ENCODE assay signal across 11 cellular contexts in genomic region chr12:57095440-57095839, GRCh38. TPM values are rescaled to one million over a fixed set of nuclear protein-coding genes. Genes with fewer than 3 reads are reported as not detected.
A peak's percentile ranks its signal among the peaks of the same experiment; 100 is the strongest.
DNase-seq lines count a peak whose midpoint lies in the region; ATAC-seq and TF ChIP-seq lines count a peak whose summit lies in the region.
"Had no signal": no experiment of that assay in that cellular context is flagged by ENCODE, and none has a peak within 500 bp of the region (broad histone marks: within the 10 kb centered on the region; RNA-seq: fewer than 3 reads in every experiment).

No MANE protein-coding gene starts in this region.

- peaks cover 50% of the 10 kb centered on the region for H3K4me1 Mint-ChIP-seq in activated T-helper 17 cell treated with anti-CD3 and anti-CD28 coated beads, Interleukin-2, amount 50 U/mL, for 72 hours

- 96% methylated on average over 3 of the region's 3 CpGs for WGBS in mesenchymal stem cell

- H3K18ac ChIP-seq in mesenchymal stem cell (ENCODE audit: low read depth in 1 of 2, low read length in 2 of 2), result peak overlapping the region in 1 of 2 experiments; percentile 34

- H3K4me3 ChIP-seq in cardiac muscle cell (no peak overlapping the region), mesenchymal stem cell (ENCODE audit: insufficient read depth in 1 of 2, low read depth in 1 of 2, low read length in 2 of 2) (no peak overlapping the region), uterus (no peak overlapping the region)
- H3K4me3 ChIP-seq: neural progenitor cell had no signal

- H3K79me1 ChIP-seq in mesenchymal stem cell (replicated peaks; ENCODE audit: low read length, poor library complexity, severe bottlenecking), result peaks cover 24% of the 10 kb centered on the region

- DNase-seq in cardiac muscle cell (ENCODE audit: low read depth in 1 of 2, low spot score in 1 of 2) (no peak), Right ventricle myocardium superior (no peak), mesenchymal stem cell (no peak), uterus (no peak), GM19240 (ENCODE audit: insufficient read length, low spot score) (no peak), cerebellar cortex (ENCODE audit: low spot score) (no peak)
- DNase-seq: activated T-cell treated with anti-CD3 and anti-CD28 coated beads, Interleukin-2, amount 50 U/mL, for 1 hour; stimulated activated CD4-positive, alpha-beta T cell treated with anti-CD3 and anti-CD28 coated beads, Interleukin-2, amount 100 ng/mL, for 48 hours had no signal

- H2AK5ac ChIP-seq in mesenchymal stem cell (ENCODE audit: low read length, severe bottlenecking), result no peak overlapping the region

- H3K9me3 ChIP-seq in cardiac muscle cell (ENCODE audit: low read depth) (no peaks in the 10 kb centered on the region), mesenchymal stem cell (ENCODE audit: control insufficient read depth, low read length) (no peaks in the 10 kb centered on the region), uterus (no peaks in the 10 kb centered on the region)

- no peak overlapping the region for H4K91ac ChIP-seq in mesenchymal stem cell (ENCODE audit: low read length)

- H3K4me3 Mint-ChIP-seq in activated T-helper 17 cell treated with anti-CD3 and anti-CD28 coated beads, Interleukin-2, amount 50 U/mL, for 72 hours, result peak overlapping the region; percentile 97

- intact Hi-C loops in Right ventricle myocardium superior (cut with DNase I) (no loop called here), uterus (cut with DNase I; ENCODE audit: low total_unique reads) (no loop called here)

- H3K14ac ChIP-seq in mesenchymal stem cell (ENCODE audit: low read length in 2 of 2), result no peak overlapping the region

- no peak overlapping the region for H4K8ac ChIP-seq in mesenchymal stem cell (ENCODE audit: low read length)

- no peaks in the 10 kb centered on the region for H3K9me3 Mint-ChIP-seq in activated T-helper 17 cell treated with anti-CD3 and anti-CD28 coated beads, Interleukin-2, amount 50 U/mL, for 72 hours
- H3K9me3 Mint-ChIP-seq: neural progenitor cell had no signal

- no peak overlapping the region for H2BK12ac ChIP-seq in mesenchymal stem cell (ENCODE audit: low read length in 2 of 2)

- no peak overlapping the region for H3K4me2 ChIP-seq in mesenchymal stem cell (ENCODE audit: low read length, poor library complexity, severe bottlenecking)
- H3K4me2 ChIP-seq: neural progenitor cell had no signal

- H3K36me3 ChIP-seq in cardiac muscle cell (peaks cover 15% of the 10 kb centered on the region), mesenchymal stem cell (ENCODE audit: control insufficient read depth in 1 of 2, insufficient read depth in 2 of 2, low read depth in 1 of 2, low read length in 2 of 2) (peaks cover 82 to 90% of the 10 kb centered on the region in 2 experiments), uterus (no peaks in the 10 kb centered on the region)
- H3K36me3 ChIP-seq: neural progenitor cell had no signal

- H3K36me3 Mint-ChIP-seq in activated T-helper 17 cell treated with anti-CD3 and anti-CD28 coated beads, Interleukin-2, amount 50 U/mL, for 72 hours (ENCODE audit: low read depth), result peaks cover 99% of the 10 kb centered on the region

- no peak for TF ChIP-seq CTCF in cardiac muscle cell (IDR thresholded peaks at IDR 0.05; ENCODE audit: low read depth, low read length)
- no peak for TF ChIP-seq CTCF in uterus (IDR thresholded peaks at IDR 0.05)

- peak overlapping the region in 1 of 2 experiments; percentile 42 for H3K4ac ChIP-seq in mesenchymal stem cell (ENCODE audit: low read depth in 1 of 2, low read length in 2 of 2)

- no peak overlapping the region for H2AFZ ChIP-seq in mesenchymal stem cell (ENCODE audit: low read depth, low read length)
- H2AFZ ChIP-seq: neural progenitor cell had no signal

- H3K27ac ChIP-seq in cardiac muscle cell, result peak overlapping the region; percentile 62
- H3K27ac ChIP-seq in mesenchymal stem cell (ENCODE audit: low read length, poor library complexity, severe bottlenecking), result no peak overlapping the region
- H3K27ac ChIP-seq in uterus, result peak overlapping the region; percentile 96 to 99
- H3K27ac ChIP-seq: neural progenitor cell had no signal

- H3K4me1 ChIP-seq in cardiac muscle cell (ENCODE audit: low read depth) (peaks cover 10% of the 10 kb centered on the region), mesenchymal stem cell (ENCODE audit: control insufficient read depth, insufficient read depth, low read depth, low read length) (peaks cover 37% of the 10 kb centered on the region), uterus (peaks cover 22 to 34% of the 10 kb centered on the region in 2 donors)

- H2BK5ac ChIP-seq in mesenchymal stem cell (ENCODE audit: low read depth, low read length, poor library complexity, severe bottlenecking), result no peak overlapping the region

- no peak overlapping the region for H2BK15ac ChIP-seq in mesenchymal stem cell (ENCODE audit: low read depth, poor library complexity, severe bottlenecking)

- no peak overlapping the region for H2BK120ac ChIP-seq in mesenchymal stem cell (ENCODE audit: low read depth, low read length)

- H3K27ac Mint-ChIP-seq in activated T-helper 17 cell treated with anti-CD3 and anti-CD28 coated beads, Interleukin-2, amount 50 U/mL, for 72 hours, result peak overlapping the region; percentile 93

- no peak for ATAC-seq in Right ventricle myocardium superior (ENCODE audit: poor library complexity)
- peak; percentile 6 for ATAC-seq in activated T-helper 17 cell treated with anti-CD3 and anti-CD28 coated beads, Interleukin-2, amount 50 U/mL, for 72 hours (replicated peaks)
- ATAC-seq in HG02763 (IDR thresholded peaks at IDR 0.05; ENCODE audit: unreplicated experiment), result no peak

- peak overlapping the region; percentile 67 for H3K9ac ChIP-seq in mesenchymal stem cell (ENCODE audit: low read length)
- H3K9ac ChIP-seq: neural progenitor cell had no signal

- no peaks in the 10 kb centered on the region for H3K27me3 Mint-ChIP-seq in activated T-helper 17 cell treated with anti-CD3 and anti-CD28 coated beads, Interleukin-2, amount 50 U/mL, for 72 hours

- H3K23ac ChIP-seq in mesenchymal stem cell (ENCODE audit: low read length in 2 of 2), result no peak overlapping the region

- TF ChIP-seq POLR2A in uterus (IDR thresholded peaks at IDR 0.05), result no peak

- H3K27me3 ChIP-seq in cardiac muscle cell (no peaks in the 10 kb centered on the region), mesenchymal stem cell (ENCODE audit: control insufficient read depth in 1 of 2, insufficient read depth in 1 of 2, low read length in 2 of 2) (no peaks in the 10 kb centered on the region), uterus (no peaks in the 10 kb centered on the region)
- H3K27me3 ChIP-seq: neural progenitor cell had no signal

RNA-seq across cellular contexts. Expression of gene NAB2, which starts 6.5 kb away (rescaled TPM):
- total RNA-seq in cardiac muscle cell, result 30.8 and 35.0 TPM in 2 replicates
- polyA plus RNA-seq in cardiac muscle cell, result 11.9 and 14.7 TPM in 2 replicates
- 10.3 TPM for total RNA-seq in Right ventricle myocardium superior
- total RNA-seq in activated T-helper 17 cell treated with anti-CD3 and anti-CD28 coated beads, Interleukin-2, amount 50 U/mL, for 72 hours, result 10 to 100 TPM; 20.6 to 61.4 TPM
- 28.9 TPM for polyA plus RNA-seq in mesenchymal stem cell (2013, experiment 1 of 2)
- 27.0 TPM for polyA plus RNA-seq in mesenchymal stem cell (2013, experiment 2 of 2)
- 10 to 100 TPM in 3 of 4 donors, 1 to 10 TPM in 1; 9.1 to 85.8 (median 33.9) TPM for total RNA-seq in uterus

RNA-seq across cellular contexts. Expression of gene STAT6, which starts 15.7 kb away (rescaled TPM):
- total RNA-seq in cardiac muscle cell (34.6 and 53.0 TPM in 2 replicates), Right ventricle myocardium superior (49.5 TPM), uterus (100 to 1,000 TPM in 2 of 4 donors, 10 to 100 TPM in 2; 62.5 to 242 (median 94.3) TPM)
- 37.2 and 45.9 TPM in 2 replicates for polyA plus RNA-seq in cardiac muscle cell
- 100 to 1,000 TPM; 177 to 332 TPM for total RNA-seq in activated T-helper 17 cell treated with anti-CD3 and anti-CD28 coated beads, Interleukin-2, amount 50 U/mL, for 72 hours
- polyA plus RNA-seq in mesenchymal stem cell (2013, experiment 1 of 2), result 87.5 TPM
- 89.4 TPM for polyA plus RNA-seq in mesenchymal stem cell (2013, experiment 2 of 2)

RNA-seq across cellular contexts. Expression of gene NEMP1, which starts 16.8 kb away (rescaled TPM):
- total RNA-seq in cardiac muscle cell (4.4 and 8.8 TPM in 2 replicates), Right ventricle myocardium superior (3.0 TPM), uterus (10 to 100 TPM in 2 of 4 donors, 1 to 10 TPM in 2; 1.5 to 18.0 (median 9.9) TPM)
- 5.8 and 6.6 TPM in 2 replicates for polyA plus RNA-seq in cardiac muscle cell
- total RNA-seq in activated T-helper 17 cell treated with anti-CD3 and anti-CD28 coated beads, Interleukin-2, amount 50 U/mL, for 72 hours, result 100 to 1,000 TPM in 1 of 2 donors, 10 to 100 TPM in 1; 62.3 to 117 TPM
- 6.2 TPM for polyA plus RNA-seq in mesenchymal stem cell (2013, experiment 1 of 2)
- 5.8 TPM for polyA plus RNA-seq in mesenchymal stem cell (2013, experiment 2 of 2)

RNA-seq across cellular contexts. Expression of gene LRP1, which starts 32.8 kb away (rescaled TPM):
- total RNA-seq in cardiac muscle cell (37.1 and 77.5 TPM in 2 replicates), Right ventricle myocardium superior (121 TPM), uterus (100 to 1,000 TPM; 164 to 507 (median 318) TPM)
- 28.3 and 28.5 TPM in 2 replicates for polyA plus RNA-seq in cardiac muscle cell
- 10 to 100 TPM in 1 of 2 donors, 1 to 10 TPM in 1; 2.4 to 20.2 TPM for total RNA-seq in activated T-helper 17 cell treated with anti-CD3 and anti-CD28 coated beads, Interleukin-2, amount 50 U/mL, for 72 hours
- polyA plus RNA-seq in mesenchymal stem cell (2013, experiment 1 of 2), result 68.9 TPM
- polyA plus RNA-seq in mesenchymal stem cell (2013, experiment 2 of 2), result 57.9 TPM

RNA-seq across cellular contexts. Expression of gene MYO1A, which starts 45.5 kb away (rescaled TPM):
- total RNA-seq in cardiac muscle cell (not detected in 2 replicates), Right ventricle myocardium superior (0.08 TPM), uterus (1 to 10 TPM in 1 of 4 donors, under 1 TPM in 1, not detected in 2; 0.59 to 1.3 TPM)
- polyA plus RNA-seq in cardiac muscle cell, result 1.5 TPM in 1 of 2 replicates, not detected in the other
- total RNA-seq in activated T-helper 17 cell treated with anti-CD3 and anti-CD28 coated beads, Interleukin-2, amount 50 U/mL, for 72 hours, result 1 to 10 TPM; 2.1 to 5.1 TPM
- polyA plus RNA-seq in mesenchymal stem cell (2013, experiment 1 of 2), result not detected
- polyA plus RNA-seq in mesenchymal stem cell (2013, experiment 2 of 2), result not detected
